8 cellular contexts compared by ENCODE assay signal in genomic region chr1:960371-961131, GRCh38. TPM values are rescaled to one million over a fixed set of nuclear protein-coding genes. Genes with fewer than 3 reads are reported as not detected.
DNase-seq lines count a peak whose midpoint lies in the region; ATAC-seq and TF ChIP-seq lines count a peak whose summit lies in the region.

Gene KLHL17 (plus strand): TSS chr1:960584. CDS start chr1:960694, 110 bp downstream.

- H3K27me3 Mint-ChIP-seq in activated naive CD4-positive, alpha-beta T cell treated with anti-CD3 and anti-CD28 coated beads for 36 hours (ENCODE audit: low read depth) = no peaks in the 10 kb centered on the region

- no peaks in the 10 kb centered on the region for H3K9me3 Mint-ChIP-seq in activated naive CD4-positive, alpha-beta T cell treated with anti-CD3 and anti-CD28 coated beads for 36 hours

- H3K79me2 ChIP-seq in osteoblast (ENCODE audit: insufficient read depth, low read length) = peaks cover 31% of the 10 kb centered on the region

- H3K4me1 Mint-ChIP-seq in activated naive CD4-positive, alpha-beta T cell treated with anti-CD3 and anti-CD28 coated beads for 36 hours (ENCODE audit: low read depth) = peaks cover 17% of the 10 kb centered on the region

- CTCF ChIA-PET in activated naive CD4-positive, alpha-beta T cell treated with anti-CD3 and anti-CD28 coated beads for 36 hours (lab: Charles Lee) = interaction anchor here (1.2 kb wide), 1 partner anchor 23 kb away, joined by 3 read pairs; no protein-coding TSS in a partner anchor

- peak within 1 kb of the TSS; percentile 69 for H3K4me2 ChIP-seq in osteoblast (ENCODE audit: insufficient read depth, low read length)

- no peaks in the 10 kb centered on the region for H3K27me3 ChIP-seq in osteoblast (ENCODE audit: insufficient read depth, low read length)
- no peaks in the 10 kb centered on the region for H3K27me3 ChIP-seq in thoracic aorta (replicated peaks; ENCODE audit: insufficient read depth)

- H4K20me1 ChIP-seq in osteoblast (ENCODE audit: insufficient read depth, low read length) = peaks cover 25% of the 10 kb centered on the region

- H3K4me3 ChIP-seq in osteoblast (ENCODE audit: insufficient read depth, low read length) (peak within 1 kb of the TSS; percentile 91), thoracic aorta (peak within 1 kb of the TSS; percentile 87)

- TF ChIP-seq CTCF in osteoblast (IDR thresholded peaks at IDR 0.05; ENCODE audit: extremely low read depth, low read depth, low read length) (no peak), thoracic aorta (IDR thresholded peaks at IDR 0.05) (no peak)

- intact Hi-C loops in activated naive CD4-positive, alpha-beta T cell treated with anti-CD3 and anti-CD28 coated beads for 36 hours (cut with micrococcal nuclease) = no loop called here

- DNase-seq in NCI-H2081 (lab: John Stamatoyannopoulos, UW) (peak; percentile 52 to 72), NCI-H2081 treated with DMSO at 0.1 percent for 48 hours (lab: John Stamatoyannopoulos, UW) (no peak), HT-29 (ENCODE audit: low spot score) (peak; percentile 72), glomerular endothelial cell (ENCODE audit: extremely low read depth, low read depth, low spot score) (no peak), osteoblast (ENCODE audit: insufficient read length, low spot score, missing footprints) (peak; percentile 100), thoracic aorta (ENCODE audit: low spot score) (no peak)
- DNase-seq in activated naive CD4-positive, alpha-beta T cell treated with anti-CD3 and anti-CD28 coated beads for 36 hours = peak; percentile 85

- H3K4me3 Mint-ChIP-seq in activated naive CD4-positive, alpha-beta T cell treated with anti-CD3 and anti-CD28 coated beads for 36 hours = peak within 1 kb of the TSS; percentile 98

- H2AFZ ChIP-seq in osteoblast (ENCODE audit: low read length) = peak within 1 kb of the TSS; percentile 22

- H3K36me3 Mint-ChIP-seq in activated naive CD4-positive, alpha-beta T cell treated with anti-CD3 and anti-CD28 coated beads for 36 hours (ENCODE audit: low read depth) = peaks cover 16% of the 10 kb centered on the region

- H3K9me3 ChIP-seq in osteoblast (ENCODE audit: low read depth, low read length) (no peaks in the 10 kb centered on the region), thoracic aorta (no peaks in the 10 kb centered on the region)

- H3K27ac Mint-ChIP-seq in activated naive CD4-positive, alpha-beta T cell treated with anti-CD3 and anti-CD28 coated beads for 36 hours = no peak within 1 kb of the TSS

- H3K36me3 ChIP-seq in osteoblast (ENCODE audit: insufficient read depth, low read length) = peaks cover 25% of the 10 kb centered on the region
- H3K36me3 ChIP-seq in thoracic aorta = peaks cover 15% of the 10 kb centered on the region

- H3K27ac ChIP-seq in osteoblast (ENCODE audit: low read depth, low read length) (no peak within 1 kb of the TSS), thoracic aorta (no peak within 1 kb of the TSS)

- H3K4me1 ChIP-seq in osteoblast (ENCODE audit: insufficient read depth, low read length) (peaks cover 13% of the 10 kb centered on the region), thoracic aorta (ENCODE audit: control insufficient read depth in 1 of 2, low read depth in 2 of 2) (peaks cover 15 to 35% of the 10 kb centered on the region in 2 donors)

- ATAC-seq in SK-N-SH treated with all-trans-retinoic acid at 6 μM for 48 hours (peak; percentile 78), thoracic aorta (ENCODE audit: insufficient number of reproducible peaks, low FRiP score, low read depth) (no peak)

TF ChIP-seq in SK-N-SH treated with all-trans-retinoic acid at 6 μM for 48 hours, 23 proteins besides CTCF, POLR2A, EP300 and RAD21:
- no peak for TF ChIP-seq ZNF565 (CRISPR knock-in tag; conservative IDR thresholded peaks at IDR 0.05; ENCODE audit: low read depth)
- TF ChIP-seq POU6F1 (CRISPR knock-in tag; IDR thresholded peaks at IDR 0.05; ENCODE audit: borderline replicate concordance, low read depth) = no peak
- TF ChIP-seq ZNF70 (CRISPR knock-in tag; IDR thresholded peaks at IDR 0.05) = no peak
- TF ChIP-seq CSRNP3 (CRISPR knock-in tag; IDR thresholded peaks at IDR 0.05) = no peak
- no peak for TF ChIP-seq ZNF8 (CRISPR knock-in tag; IDR thresholded peaks at IDR 0.05)
- TF ChIP-seq ARNTL (CRISPR knock-in tag; IDR thresholded peaks at IDR 0.05; ENCODE audit: borderline replicate concordance, low read depth) = no peak
- TF ChIP-seq GLIS3 (CRISPR knock-in tag; IDR thresholded peaks at IDR 0.05) = no peak
- TF ChIP-seq OSR1 (CRISPR knock-in tag; IDR thresholded peaks at IDR 0.05) = no peak
- TF ChIP-seq, protein P1, sequence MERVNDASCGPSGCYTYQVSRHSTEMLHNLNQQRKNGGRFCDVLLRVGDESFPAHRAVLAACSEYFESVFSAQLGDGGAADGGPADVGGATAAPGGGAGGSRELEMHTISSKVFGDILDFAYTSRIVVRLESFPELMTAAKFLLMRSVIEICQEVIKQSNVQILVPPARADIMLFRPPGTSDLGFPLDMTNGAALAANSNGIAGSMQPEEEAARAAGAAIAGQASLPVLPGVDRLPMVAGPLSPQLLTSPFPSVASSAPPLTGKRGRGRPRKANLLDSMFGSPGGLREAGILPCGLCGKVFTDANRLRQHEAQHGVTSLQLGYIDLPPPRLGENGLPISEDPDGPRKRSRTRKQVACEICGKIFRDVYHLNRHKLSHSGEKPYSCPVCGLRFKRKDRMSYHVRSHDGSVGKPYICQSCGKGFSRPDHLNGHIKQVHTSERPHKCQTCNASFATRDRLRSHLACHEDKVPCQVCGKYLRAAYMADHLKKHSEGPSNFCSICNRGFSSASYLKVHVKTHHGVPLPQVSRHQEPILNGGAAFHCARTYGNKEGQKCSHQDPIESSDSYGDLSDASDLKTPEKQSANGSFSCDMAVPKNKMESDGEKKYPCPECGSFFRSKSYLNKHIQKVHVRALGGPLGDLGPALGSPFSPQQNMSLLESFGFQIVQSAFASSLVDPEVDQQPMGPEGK (CRISPR knock-in tag; IDR thresholded peaks at IDR 0.05; ENCODE audit: borderline replicate concordance) = no peak
- no peak for TF ChIP-seq RARB (CRISPR knock-in tag; IDR thresholded peaks at IDR 0.05)
- no peak for TF ChIP-seq SNAI2 (CRISPR knock-in tag; IDR thresholded peaks at IDR 0.05)
- no peak for TF ChIP-seq BACH2 (CRISPR knock-in tag; IDR thresholded peaks at IDR 0.05; ENCODE audit: borderline replicate concordance)
- TF ChIP-seq, protein P2, sequence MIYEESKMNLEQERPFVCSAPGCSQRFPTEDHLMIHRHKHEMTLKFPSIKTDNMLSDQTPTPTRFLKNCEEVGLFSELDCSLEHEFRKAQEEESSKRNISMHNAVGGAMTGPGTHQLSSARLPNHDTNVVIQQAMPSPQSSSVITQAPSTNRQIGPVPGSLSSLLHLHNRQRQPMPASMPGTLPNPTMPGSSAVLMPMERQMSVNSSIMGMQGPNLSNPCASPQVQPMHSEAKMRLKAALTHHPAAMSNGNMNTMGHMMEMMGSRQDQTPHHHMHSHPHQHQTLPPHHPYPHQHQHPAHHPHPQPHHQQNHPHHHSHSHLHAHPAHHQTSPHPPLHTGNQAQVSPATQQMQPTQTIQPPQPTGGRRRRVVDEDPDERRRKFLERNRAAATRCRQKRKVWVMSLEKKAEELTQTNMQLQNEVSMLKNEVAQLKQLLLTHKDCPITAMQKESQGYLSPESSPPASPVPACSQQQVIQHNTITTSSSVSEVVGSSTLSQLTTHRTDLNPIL (CRISPR knock-in tag; IDR thresholded peaks at IDR 0.05; ENCODE audit: low read depth) = no peak
- no peak for TF ChIP-seq TOX (CRISPR knock-in tag; IDR thresholded peaks at IDR 0.05; ENCODE audit: borderline replicate concordance)
- no peak for TF ChIP-seq ZC3H10 (CRISPR knock-in tag; IDR thresholded peaks at IDR 0.05)
- no peak for TF ChIP-seq ESRRG (CRISPR knock-in tag; IDR thresholded peaks at IDR 0.05)

RNA-seq across cellular contexts. Expression of gene KLHL17, which starts in this region (rescaled TPM):
- total RNA-seq in HT-29 (2014; rRNA removed; shearing (Covaris generic)) = 33.4 and 44.4 TPM in 2 replicates
- total RNA-seq in activated naive CD4-positive, alpha-beta T cell treated with anti-CD3 and anti-CD28 coated beads for 36 hours = 10 to 100 TPM; 19.4 to 20.2 TPM
- total RNA-seq in glomerular endothelial cell (11.7 and 21.1 TPM in 2 replicates), osteoblast (5.4 and 6.2 TPM in 2 replicates), thoracic aorta (10 to 100 TPM in 1 of 2 donors, 1 to 10 TPM in 1; 4.2 to 15.3 TPM)

Comparison
In these comparisons a context has a peak if more than half of its experiments do, and no peak if none do; other contexts are left out.
1. DNase-seq: peak in NCI-H2081 (2 of 2), HT-29 (single experiment), activated naive CD4-positive, alpha-beta T cell treated with anti-CD3 and anti-CD28 coated beads for 36 hours (single experiment) and osteoblast (single experiment); none in NCI-H2081 treated with DMSO at 0.1 percent for 48 hours (single experiment), glomerular endothelial cell (single experiment) and thoracic aorta (single experiment).